8 cellular contexts compared by ENCODE assay signal in the genomic region with DNA sequence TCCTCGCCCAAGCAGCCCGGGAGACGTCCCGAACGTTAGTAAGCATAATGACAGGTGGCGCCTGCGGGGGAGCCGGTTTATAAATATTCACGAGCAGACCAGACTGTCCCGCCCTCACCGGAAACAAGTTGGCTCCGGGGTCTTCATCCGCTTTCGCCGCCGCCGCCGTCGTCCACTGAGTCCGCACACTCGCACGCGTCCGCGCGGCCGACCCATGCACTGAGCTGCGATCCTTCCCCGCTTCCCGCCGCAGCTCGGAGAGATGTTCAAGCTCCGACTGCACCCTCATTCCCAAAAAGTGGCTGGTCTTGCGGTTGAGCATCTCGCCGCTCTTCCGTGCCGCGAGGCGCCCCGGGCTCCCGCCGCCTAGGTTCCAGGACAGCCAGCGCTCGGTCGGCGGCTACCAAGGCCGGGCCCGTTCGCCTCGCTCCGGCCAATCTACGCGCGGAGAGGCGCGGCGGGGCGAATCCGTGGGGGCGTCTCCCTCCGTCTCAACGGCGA. TPM values are rescaled to one million over a fixed set of nuclear protein-coding genes. Genes with fewer than 3 reads are reported as not detected.
DNase-seq lines count a peak whose midpoint lies in the region; ATAC-seq and TF ChIP-seq lines count a peak whose summit lies in the region.

No MANE protein-coding gene starts in this region.

- peak overlapping the region; percentile 60 to 95 (median 84) for H3K4me3 ChIP-seq in esophagus squamous epithelium

- H3K27me3 ChIP-seq in esophagus squamous epithelium, result no peaks in the 10 kb centered on the region

- 0% methylated on average over 17 of the region's 64 CpGs; no CpG with 5 or more reads in 1 of the 2 donors for WGBS in esophagus squamous epithelium, 2 donors

- H3K27me3 Mint-ChIP-seq in neural crest cell (ENCODE audit: low read depth), result no peaks in the 10 kb centered on the region

- TF ChIP-seq POLR2A in esophagus squamous epithelium (IDR thresholded peaks at IDR 0.05), result no peak

- H3K36me3 Mint-ChIP-seq in neural crest cell (ENCODE audit: low read depth), result no peaks in the 10 kb centered on the region

- no peaks in the 10 kb centered on the region for H3K9me3 Mint-ChIP-seq in neural crest cell

- peak; percentile 31 for ATAC-seq in HG02885 (IDR thresholded peaks at IDR 0.05; ENCODE audit: poor library complexity, unreplicated experiment)

- DNase-seq in NCI-H1417 (lab: John Stamatoyannopoulos, UW), result peak; percentile 13 to 70 (median 62)
- no peak for DNase-seq in NCI-H1417 treated with DMSO at 0.1 percent for 48 hours (lab: John Stamatoyannopoulos, UW)
- DNase-seq in NCI-H510A treated with DMSO at 0.1 percent for 48 hours (lab: John Stamatoyannopoulos, UW), result peak; percentile 53
- peak in 2 of 3 experiments; percentile 21 to 36 for DNase-seq in activated CD8-positive, alpha-beta memory T cell treated with anti-CD3 and anti-CD28 coated beads for 48 hours (ENCODE audit: low read depth in 2 of 3, low spot score in 2 of 3)
- DNase-seq in esophagus squamous epithelium (lab: John Stamatoyannopoulos, UW), result no peak
- DNase-seq in neural crest cell (ENCODE audit: low read depth, low spot score), result peak; percentile 51
- DNase-seq in NCI-H2107 treated with DMSO at 0.1 percent for 48 hours (lab: John Stamatoyannopoulos, UW; ENCODE audit: unreplicated experiment), result no peak

- intact Hi-C loops in esophagus squamous epithelium (cut with DNase I), result no loop called here

- H3K36me3 ChIP-seq in esophagus squamous epithelium, result peaks cover 26 to 56% (median 27%) of the 10 kb centered on the region in 3 donors

- TF ChIP-seq CTCF in esophagus squamous epithelium (IDR thresholded peaks at IDR 0.05), result no peak
- no peak for TF ChIP-seq CTCF in neural crest cell (conservative IDR thresholded peaks at IDR 0.05)

- H3K4me3 Mint-ChIP-seq in neural crest cell, result peak overlapping the region; percentile 97

- H3K4me1 ChIP-seq in esophagus squamous epithelium, result peaks cover 16 to 40% (median 18%) of the 10 kb centered on the region in 3 donors

- H3K4me1 Mint-ChIP-seq in neural crest cell, result peaks cover 28% of the 10 kb centered on the region

- peak overlapping the region; percentile 94 for H3K27ac Mint-ChIP-seq in neural crest cell (ENCODE audit: unreplicated experiment)

- no peaks in the 10 kb centered on the region for H3K9me3 ChIP-seq in esophagus squamous epithelium

- peak overlapping the region; percentile 51 to 98 (median 94) for H3K27ac ChIP-seq in esophagus squamous epithelium

RNA-seq across cellular contexts. Expression of gene CFAP119, which starts 0.4 kb away (rescaled TPM):
- 1 to 10 TPM in 3 of 4 donors, not detected in 1; 1.3 to 5.0 (median 3.4) TPM for total RNA-seq in esophagus squamous epithelium
- 14.4 and 18.5 TPM in 2 replicates for total RNA-seq in neural crest cell

RNA-seq across cellular contexts. Expression of gene RNF40, which starts 0.6 kb away (rescaled TPM):
- total RNA-seq in esophagus squamous epithelium (10 to 100 TPM; 53.8 to 81.1 (median 73.4) TPM), neural crest cell (154 and 157 TPM in 2 replicates)

RNA-seq across cellular contexts. Expression of gene PHKG2, which starts 13.3 kb away (rescaled TPM):
- total RNA-seq in esophagus squamous epithelium (10 to 100 TPM; 18.6 to 27.8 (median 21.7) TPM), neural crest cell (39.2 and 40.8 TPM in 2 replicates)

RNA-seq across cellular contexts. Expression of gene ZNF629, which starts 25.5 kb away (rescaled TPM):
- total RNA-seq in esophagus squamous epithelium (10 to 100 TPM in 1 of 4 donors, 1 to 10 TPM in 3; 5.0 to 11.4 (median 6.2) TPM), neural crest cell (41.0 and 41.4 TPM in 2 replicates)

Comparison
In these comparisons a context has a peak if more than half of its experiments do, and no peak if none do; other contexts are left out.
1. DNase-seq: peak in NCI-H1417 (3 of 3), NCI-H510A treated with DMSO at 0.1 percent for 48 hours (single experiment), activated CD8-positive, alpha-beta memory T cell treated with anti-CD3 and anti-CD28 coated beads for 48 hours (2 of 3) and neural crest cell (single experiment); none in NCI-H1417 treated with DMSO at 0.1 percent for 48 hours (single experiment), esophagus squamous epithelium (single experiment) and NCI-H2107 treated with DMSO at 0.1 percent for 48 hours (single experiment).